9 cellular contexts compared by ENCODE assay signal in genomic region chr17:40646791-40647548, GRCh38. TPM values are rescaled to one million over a fixed set of nuclear protein-coding genes. Genes with fewer than 3 reads are reported as not detected.
A peak's percentile ranks its signal among the peaks of the same experiment; 100 is the strongest.
DNase-seq lines count a peak whose midpoint lies in the region; ATAC-seq and TF ChIP-seq lines count a peak whose summit lies in the region.
"Had no signal": no experiment of that assay in that cellular context is flagged by ENCODE, and none has a peak within 500 bp of the region (broad histone marks: within the 10 kb centered on the region; RNA-seq: fewer than 3 reads in every experiment).

No MANE protein-coding gene starts in this region.

- peak overlapping the region; percentile 99 for H3K27ac ChIP-seq in endodermal cell (ENCODE audit: low read depth, low read length)

- ATAC-seq in activated T-cell treated with anti-CD3 and anti-CD28 coated beads, Interleukin-2, amount 50 U/mL, for 4 hours = peak; percentile 57 to 64
- ATAC-seq in HG02973 (IDR thresholded peaks at IDR 0.05; ENCODE audit: unreplicated experiment) (peak; percentile 17), naive B cell (ENCODE audit: low read depth in 2 of 2) (peak; percentile 43 to 47), GM18858 (IDR thresholded peaks at IDR 0.05; ENCODE audit: unreplicated experiment) (no peak)

- no peak for DNase-seq in activated T-cell treated with anti-CD3 and anti-CD28 coated beads, Interleukin-2, amount 50 U/mL, for 4 hours
- no peak for DNase-seq in activated T-cell treated with anti-CD3 and anti-CD28 coated beads, Interleukin-2, amount 50 U/mL, for 1 hour
- DNase-seq in SW 1271 (lab: John Stamatoyannopoulos, UW) = peak; percentile 9 to 64
- DNase-seq in endodermal cell = no peak
- DNase-seq in naive B cell = no peak
- DNase-seq in GM19240 (ENCODE audit: insufficient read length, low spot score) = no peak

- H3K9ac ChIP-seq in endodermal cell (ENCODE audit: extremely low read depth, low read length, poor library complexity, severe bottlenecking) = peak overlapping the region; percentile 97

- no peaks in the 10 kb centered on the region for H3K27me3 ChIP-seq in endodermal cell (ENCODE audit: control insufficient read depth, insufficient read depth, low read length, poor library complexity, severe bottlenecking)

- no peaks in the 10 kb centered on the region for H3K27me3 Mint-ChIP-seq in activated T-cell treated with anti-CD3 and anti-CD28 coated beads, Interleukin-2, amount 50 U/mL, for 4 hours (ENCODE audit: low read depth)
- H3K27me3 Mint-ChIP-seq in endodermal cell (ENCODE audit: insufficient read depth) (no peaks in the 10 kb centered on the region), naive B cell (no peaks in the 10 kb centered on the region)

- peaks cover 6% of the 10 kb centered on the region for H3K4me1 ChIP-seq in endodermal cell (ENCODE audit: control insufficient read depth, insufficient read depth, low read length)

- H3K9me3 ChIP-seq in endodermal cell (ENCODE audit: control insufficient read depth, low read length) = no peaks in the 10 kb centered on the region

- H3K36me3 ChIP-seq in endodermal cell (ENCODE audit: control insufficient read depth, insufficient read depth, low read length) = peaks cover 37% of the 10 kb centered on the region

- peak overlapping the region; percentile 93 for H3K4me3 ChIP-seq in endodermal cell (ENCODE audit: low read length)

- H3K27ac Mint-ChIP-seq in endodermal cell = peak overlapping the region; percentile 99
- H3K27ac Mint-ChIP-seq in naive B cell = peak overlapping the region; percentile 99 to 100 (median 100)

- peaks cover 28% of the 10 kb centered on the region for H3K36me3 Mint-ChIP-seq in activated T-cell treated with anti-CD3 and anti-CD28 coated beads, Interleukin-2, amount 50 U/mL, for 4 hours (ENCODE audit: insufficient read depth)
- H3K36me3 Mint-ChIP-seq in endodermal cell (ENCODE audit: low read depth) (peaks cover 26% of the 10 kb centered on the region), naive B cell (peaks cover 9 to 15% of the 10 kb centered on the region in 2 donors)

- peaks cover 43% of the 10 kb centered on the region for H3K4me1 Mint-ChIP-seq in activated T-cell treated with anti-CD3 and anti-CD28 coated beads, Interleukin-2, amount 50 U/mL, for 4 hours (ENCODE audit: low read depth)
- H3K4me1 Mint-ChIP-seq in endodermal cell (peaks cover 43% of the 10 kb centered on the region), naive B cell (peaks cover 21 to 47% (median 43%) of the 10 kb centered on the region in 3 donors)

- no peaks in the 10 kb centered on the region for H3K9me3 Mint-ChIP-seq in activated T-cell treated with anti-CD3 and anti-CD28 coated beads, Interleukin-2, amount 50 U/mL, for 4 hours
- H3K9me3 Mint-ChIP-seq in endodermal cell (no peaks in the 10 kb centered on the region), naive B cell (no peaks in the 10 kb centered on the region)

- H3K4me3 Mint-ChIP-seq in activated T-cell treated with anti-CD3 and anti-CD28 coated beads, Interleukin-2, amount 50 U/mL, for 4 hours = peak overlapping the region; percentile 96
- peak overlapping the region; percentile 95 for H3K4me3 Mint-ChIP-seq in endodermal cell
- peak overlapping the region; percentile 86 to 100 (median 98) for H3K4me3 Mint-ChIP-seq in naive B cell

- TF ChIP-seq CTCF in endodermal cell (conservative IDR thresholded peaks at IDR 0.05) = no peak

- WGBS in endodermal cell (ENCODE audit: insufficient coverage in 1 of 2, insufficient read length in 1 of 2), 2 experiments = 13 to 14% methylated on average over 8 to 16 of the region's 16 CpGs

RNA-seq across cellular contexts. Expression of gene SMARCE1, which starts 0.6 kb away (rescaled TPM):
- total RNA-seq in activated T-cell treated with anti-CD3 and anti-CD28 coated beads, Interleukin-2, amount 50 U/mL, for 4 hours = 100 to 1,000 TPM; 105 to 117 (median 106) TPM
- total RNA-seq in endodermal cell = 100 to 1,000 TPM; 156 to 191 TPM
- polyA plus RNA-seq in endodermal cell (2013, experiment 1 of 2) = 234 TPM
- polyA plus RNA-seq in endodermal cell (2013, experiment 2 of 2) = 224 TPM
- 100 to 1,000 TPM; 211 to 267 (median 255) TPM for polyA plus RNA-seq in naive B cell (ENCODE audit: low read depth in 6 of 6)

RNA-seq across cellular contexts. Expression of gene KRT222, which starts 18.0 kb away (rescaled TPM):
- not detected for total RNA-seq in activated T-cell treated with anti-CD3 and anti-CD28 coated beads, Interleukin-2, amount 50 U/mL, for 4 hours
- total RNA-seq in endodermal cell = 1 to 10 TPM; 1.4 to 2.3 TPM
- 0.39 TPM for polyA plus RNA-seq in endodermal cell (2013, experiment 1 of 2)
- 0.25 TPM for polyA plus RNA-seq in endodermal cell (2013, experiment 2 of 2)
- polyA plus RNA-seq in naive B cell (ENCODE audit: low read depth in 6 of 6) = not detected

RNA-seq across cellular contexts. Expression of gene KRT24, which starts 56.6 kb away (rescaled TPM):
- total RNA-seq in activated T-cell treated with anti-CD3 and anti-CD28 coated beads, Interleukin-2, amount 50 U/mL, for 4 hours = not detected
- total RNA-seq in endodermal cell = not detected
- polyA plus RNA-seq in endodermal cell (2013, experiment 1 of 2) = not detected
- polyA plus RNA-seq in endodermal cell (2013, experiment 2 of 2) = not detected
- not detected for polyA plus RNA-seq in naive B cell (ENCODE audit: low read depth in 6 of 6)
- total RNA-seq: subcutaneous adipose tissue had no signal

Comparison
In these comparisons a context has a peak if more than half of its experiments do, and no peak if none do; other contexts are left out.
1. DNase-seq: peak in SW 1271 (2 of 2); none in activated T-cell treated with anti-CD3 and anti-CD28 coated beads, Interleukin-2, amount 50 U/mL, for 4 hours (single experiment), activated T-cell treated with anti-CD3 and anti-CD28 coated beads, Interleukin-2, amount 50 U/mL, for 1 hour (single experiment), endodermal cell (single experiment), naive B cell (single experiment) and GM19240 (single experiment).
2. Peak in every context shown above with its lines, with median percentiles within 50 percentile points of each other: H3K4me3 Mint-ChIP-seq.